In the genomic region with DNA sequence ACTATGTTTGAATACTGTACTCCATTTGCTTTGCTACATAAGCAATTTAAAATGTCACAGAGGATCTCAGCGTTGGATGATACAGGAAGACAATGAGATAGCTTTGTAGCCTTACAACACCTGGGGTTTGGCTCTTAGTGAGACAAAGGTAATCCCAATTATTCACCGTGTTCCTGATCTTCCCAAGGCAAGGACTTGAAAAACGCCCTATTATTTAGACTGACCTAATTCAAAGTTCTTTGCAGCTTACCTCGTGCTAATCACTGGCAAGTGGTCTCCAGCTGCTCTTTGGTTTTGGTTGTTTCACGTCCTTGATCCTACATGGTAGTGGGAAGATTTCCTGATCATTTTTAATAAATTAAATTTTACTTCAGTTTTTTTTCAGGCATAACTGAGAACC, we compare ENCODE assay signal across 13 cellular contexts.
"Had no signal": no experiment of that assay in that cellular context is flagged by ENCODE, and none has a peak within 500 bp of the region (broad histone marks: within the 10 kb centered on the region; RNA-seq: fewer than 3 reads in every experiment).

No MANE protein-coding gene starts in this region.

- H3K27ac Mint-ChIP-seq: activated CD8-positive, alpha-beta T cell treated with anti-CD3 and anti-CD28 coated beads for 36 hours; activated naive CD8-positive, alpha-beta T cell treated with anti-CD3 and anti-CD28 coated beads, Interleukin-2, amount 10 ng/mL, durations not matched to agents 7 days and 5 days; activated T-cell treated with anti-CD3 and anti-CD28 coated beads, Interleukin-2, amount 50 U/mL, for 72 hours; memory B cell; natural killer cell treated with Interleukin-12 subunit alpha and Interleukin-12 subunit beta and Interleukin-15 and Interleukin-18, amount 100 ng/mL, for 72 hours had no signal

- DNase-seq: activated CD4-positive, alpha-beta T cell treated with anti-CD3 and anti-CD28 coated beads for 4 hours; activated CD8-positive, alpha-beta memory T cell treated with anti-CD3 and anti-CD28 coated beads, Interleukin-2, amount 50 U/mL, for 4 hours; activated CD8-positive, alpha-beta T cell treated with anti-CD3 and anti-CD28 coated beads for 36 hours; activated gamma-delta T cell treated with Interleukin-2 at 50 U/mL for 16 hours; activated naive CD8-positive, alpha-beta T cell treated with anti-CD3 and anti-CD28 coated beads, Interleukin-2, amount 10 ng/mL, durations not matched to agents 7 days and 5 days; activated T-cell treated with anti-CD3 and anti-CD28 coated beads, Interleukin-2, amount 50 U/mL, for 72 hours; aorta; hypothalamus; psoas muscle; stimulated activated CD4-positive, alpha-beta T cell treated with anti-CD3 and anti-CD28 coated beads, Interleukin-2, amount 100 ng/mL, for 24 hours; stimulated activated naive B cell treated with anti-CD40 and anti-IgM and Interleukin-4, amounts not matched to agents 10 μg/mL and 1 μg/mL and 100 μg/mL, for 72 hours had no signal

- H3K4me3 Mint-ChIP-seq: activated CD8-positive, alpha-beta T cell treated with anti-CD3 and anti-CD28 coated beads for 36 hours; activated naive CD8-positive, alpha-beta T cell treated with anti-CD3 and anti-CD28 coated beads, Interleukin-2, amount 10 ng/mL, durations not matched to agents 7 days and 5 days; activated T-cell treated with anti-CD3 and anti-CD28 coated beads, Interleukin-2, amount 50 U/mL, for 72 hours; memory B cell; natural killer cell treated with Interleukin-12 subunit alpha and Interleukin-12 subunit beta and Interleukin-15 and Interleukin-18, amount 100 ng/mL, for 72 hours; stimulated activated naive B cell treated with anti-CD40 and anti-IgM and Interleukin-4, amounts not matched to agents 10 μg/mL and 1 μg/mL and 100 μg/mL, for 72 hours had no signal

- H3K36me3 Mint-ChIP-seq: activated naive CD8-positive, alpha-beta T cell treated with anti-CD3 and anti-CD28 coated beads, Interleukin-2, amount 10 ng/mL, durations not matched to agents 7 days and 5 days; memory B cell; natural killer cell treated with Interleukin-12 subunit alpha and Interleukin-12 subunit beta and Interleukin-15 and Interleukin-18, amount 100 ng/mL, for 72 hours had no signal

- H3K9me3 Mint-ChIP-seq: activated T-cell treated with anti-CD3 and anti-CD28 coated beads, Interleukin-2, amount 50 U/mL, for 72 hours; memory B cell; natural killer cell treated with Interleukin-12 subunit alpha and Interleukin-12 subunit beta and Interleukin-15 and Interleukin-18, amount 100 ng/mL, for 72 hours had no signal

- H3K27me3 Mint-ChIP-seq: memory B cell had no signal
